ENCODE assay signal across 8 cellular contexts in the genomic region with DNA sequence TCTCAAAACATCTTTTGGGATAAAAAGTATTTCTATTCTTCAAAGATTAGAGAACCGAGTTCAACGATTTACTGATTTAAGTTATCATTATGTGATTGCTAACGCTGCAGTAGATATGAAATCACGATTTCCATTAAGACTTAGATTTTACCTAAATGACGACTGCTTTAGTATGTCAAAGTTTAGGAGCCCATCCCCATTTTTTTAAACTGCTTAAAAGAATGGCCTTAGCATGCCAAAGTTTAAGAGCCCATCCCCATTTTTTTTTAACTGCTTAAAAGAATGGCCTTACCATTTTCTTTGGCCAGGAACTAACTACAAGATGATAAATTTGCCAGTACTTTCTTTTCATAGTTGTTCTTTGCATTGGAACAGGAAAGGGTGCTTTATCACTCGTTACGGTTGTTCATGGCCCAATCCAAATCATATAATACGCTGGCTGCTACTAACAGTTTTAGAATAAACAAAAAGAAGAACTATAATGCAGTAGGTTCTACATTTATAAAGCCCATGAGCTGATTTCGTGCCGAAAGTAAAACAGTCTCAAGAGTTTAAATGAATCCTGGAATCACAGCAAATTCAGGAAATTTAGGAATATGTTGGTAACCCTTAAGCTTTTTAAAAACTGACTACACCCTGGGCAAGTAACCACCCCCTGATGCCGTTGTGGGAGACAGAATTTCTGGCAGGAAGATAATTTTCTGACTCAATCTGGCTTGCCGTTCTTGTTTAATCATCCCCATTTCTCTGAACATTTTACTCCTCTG. TPM values are rescaled to one million over a fixed set of nuclear protein-coding genes. Genes with fewer than 3 reads are reported as not detected.
DNase-seq lines count a peak whose midpoint lies in the region; ATAC-seq, FAIRE-seq and TF ChIP-seq lines count a peak whose summit lies in the region.

No MANE protein-coding gene starts in this region.

- no peak for TF ChIP-seq CTCF in AG04450 (IDR thresholded peaks at IDR 0.05; ENCODE audit: low read depth, low read length)
- TF ChIP-seq CTCF in glutamatergic neuron (IDR thresholded peaks at IDR 0.05; ENCODE audit: partially characterized antibody, unreplicated experiment): no peak
- no peak for TF ChIP-seq CTCF in smooth muscle cell (IDR thresholded peaks at IDR 0.05; ENCODE audit: borderline replicate concordance, insufficient read depth, poor library complexity, severe bottlenecking)

- peak overlapping the region; percentile 64 for H3K4me3 ChIP-seq in AG04450 (ENCODE audit: low read depth, low read length)
- peak overlapping the region; percentile 97 for H3K4me3 ChIP-seq in smooth muscle cell

- POLR2A ChIA-PET in AG04450 (lab: Yijun Ruan, JAX): interaction anchor here (0.8 to 3.2 kb wide), 5 partner anchors 20 to 197 kb away, joined by 3 to 27 read pairs (median 25); no protein-coding TSS in a partner anchor

- peaks cover 15% of the 10 kb centered on the region for H3F3A ChIP-seq in smooth muscle cell (ENCODE audit: low read depth)

- H3K36me3 Mint-ChIP-seq in glutamatergic neuron (ENCODE audit: unreplicated experiment): peaks cover 7% of the 10 kb centered on the region

- peaks cover 54% of the 10 kb centered on the region for H3K79me2 ChIP-seq in smooth muscle cell (ENCODE audit: low read depth)

- no peak for TF ChIP-seq POLR2A in H54 (IDR thresholded peaks at IDR 0.05; ENCODE audit: low read depth, low read length)

- H3K9ac ChIP-seq in smooth muscle cell (ENCODE audit: low read depth): peak overlapping the region; percentile 98

- H3K9me3 ChIP-seq in AG04450 (ENCODE audit: control insufficient read depth, insufficient read depth, low read length) (peaks cover 3% of the 10 kb centered on the region; the same call in 1 of the 2 replicates), smooth muscle cell (replicated peaks; ENCODE audit: low read depth) (no peaks in the 10 kb centered on the region)

- H3K27ac ChIP-seq in AG04450 (ENCODE audit: low read depth, low read length): peak overlapping the region; percentile 95
- peak overlapping the region; percentile 100 for H3K27ac ChIP-seq in smooth muscle cell (ENCODE audit: low read depth)

- H3K27me3 Mint-ChIP-seq in glutamatergic neuron (ENCODE audit: unreplicated experiment): peaks cover 11% of the 10 kb centered on the region

- H3K4me1 Mint-ChIP-seq in glutamatergic neuron (ENCODE audit: low read depth, unreplicated experiment): peaks cover 7% of the 10 kb centered on the region

- H2AFZ ChIP-seq in smooth muscle cell (ENCODE audit: low read depth): peak overlapping the region; percentile 92

- H3K27me3 ChIP-seq in AG04450 (ENCODE audit: control insufficient read depth, insufficient read depth, low read length): no peaks in the 10 kb centered on the region
- no peaks in the 10 kb centered on the region for H3K27me3 ChIP-seq in smooth muscle cell (ENCODE audit: low read depth)

- H3K9me3 Mint-ChIP-seq in glutamatergic neuron (ENCODE audit: unreplicated experiment): peaks cover 20% of the 10 kb centered on the region

- peak overlapping the region; percentile 93 for H3K4me3 Mint-ChIP-seq in glutamatergic neuron (ENCODE audit: unreplicated experiment)

- ATAC-seq in GM18858 (IDR thresholded peaks at IDR 0.05; ENCODE audit: unreplicated experiment): no peak

- peak overlapping the region; percentile 93 for H3K4me2 ChIP-seq in smooth muscle cell

- H3K36me3 ChIP-seq in smooth muscle cell (ENCODE audit: low read depth): no peaks in the 10 kb centered on the region

- DNase-seq in AG04450 (ENCODE audit: low read depth, low spot score) (no peak), H54 (ENCODE audit: insufficient read length, low spot score) (no peak), glutamatergic neuron (no peak), smooth muscle cell (lab: John Stamatoyannopoulos, UW; ENCODE audit: unreplicated experiment) (no peak), Ammon's horn (ENCODE audit: low spot score) (no peak), HPDE6-E6E7 (ENCODE audit: extremely low spot score) (no peak)
- peak; percentile 5 for DNase-seq in activated CD4-positive, alpha-beta T cell treated with anti-CD3 and anti-CD28 coated beads, Interleukin-2, amount 50 U/mL, for 1 hour

- H4K20me1 ChIP-seq in smooth muscle cell (ENCODE audit: low read depth): peaks cover 33% of the 10 kb centered on the region

- H3K27ac Mint-ChIP-seq in glutamatergic neuron (ENCODE audit: unreplicated experiment): peak overlapping the region; percentile 97

- CTCF ChIA-PET in AG04450 (lab: Charles Lee): interaction anchor here (0.6 to 1.5 kb wide), 7 partner anchors 19 to 528 kb away, joined by 3 to 4 read pairs (median 3); no protein-coding TSS in a partner anchor

- peak; percentile 90 for FAIRE-seq in H54 (lab: Jason Lieb, UNC)

- 46% methylated on average over 12 of the region's 12 CpGs for WGBS in smooth muscle cell (ENCODE audit: low lambda C conversion rate)

- H3K4me1 ChIP-seq in smooth muscle cell (ENCODE audit: low read depth): peaks cover 8% of the 10 kb centered on the region

RNA-seq across cellular contexts. Expression of a gene that starts 0.9 kb away (rescaled TPM):
- polyA plus RNA-seq in AG04450 (2011; rRNA removed) (28.4 and 29.3 TPM in 2 replicates), smooth muscle cell (31.7 and 36.1 TPM in 2 replicates)
- polyA minus RNA-seq in AG04450 (2011; rRNA and poly(A)+ RNA removed): 62.4 and 71.9 TPM in 2 replicates
- total RNA-seq in glutamatergic neuron (ENCODE audit: unreplicated experiment) (87.3 TPM), smooth muscle cell (37.0 and 43.5 TPM in 2 replicates)
